Comparison of ENCODE assay signal across 10 cellular contexts in the genomic region with DNA sequence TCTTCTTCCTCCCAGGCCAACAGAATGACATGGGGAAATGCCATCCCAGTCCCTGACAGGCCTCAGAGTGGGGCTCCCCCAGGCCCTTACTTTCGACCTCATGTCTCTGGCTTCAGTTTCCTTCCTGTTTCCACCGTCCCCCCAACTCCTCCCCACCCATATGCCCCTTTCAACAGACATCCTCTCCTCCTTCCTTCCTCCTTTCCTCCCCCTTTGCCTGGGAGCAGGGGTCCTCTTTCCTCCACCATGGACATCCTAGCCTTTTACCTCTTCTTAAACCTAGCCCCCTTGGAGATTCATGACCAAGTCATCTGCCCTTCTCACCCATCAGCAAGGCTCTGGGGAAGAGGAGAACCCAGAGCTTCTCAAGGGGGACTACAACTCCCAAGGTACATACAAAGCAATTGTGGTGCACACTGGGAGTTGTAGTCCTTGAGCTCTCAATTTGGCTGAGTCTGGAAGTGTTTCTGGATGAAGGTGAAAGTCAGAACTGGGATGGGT. TPM values are rescaled to one million over a fixed set of nuclear protein-coding genes. Genes with fewer than 3 reads are reported as not detected.
DNase-seq lines count a peak whose midpoint lies in the region; ATAC-seq and TF ChIP-seq lines count a peak whose summit lies in the region.
"Had no signal": no experiment of that assay in that cellular context is flagged by ENCODE, and none has a peak within 500 bp of the region (broad histone marks: within the 10 kb centered on the region; RNA-seq: fewer than 3 reads in every experiment).

No MANE protein-coding gene starts in this region.

- no peak overlapping the region for H2BK120ac ChIP-seq in trophoblast cell (ENCODE audit: insufficient read depth, low read length, poor library complexity)

- H3K79me2 ChIP-seq in trophoblast cell (ENCODE audit: control insufficient read depth, insufficient read depth, low read length, poor library complexity) = peaks cover 18% of the 10 kb centered on the region

- H3K18ac ChIP-seq in trophoblast cell (ENCODE audit: low read length) = no peak overlapping the region

- H4K8ac ChIP-seq in trophoblast cell (ENCODE audit: low read depth, low read length) = no peak overlapping the region

- H3K4me1 ChIP-seq in trophoblast cell (ENCODE audit: control insufficient read depth in 1 of 2, insufficient read depth in 2 of 2, low read length in 2 of 2) = peaks cover 15 to 16% of the 10 kb centered on the region in 2 experiments

- H3K27ac ChIP-seq in trophoblast cell (ENCODE audit: low read depth, low read length) = no peak overlapping the region

- no peak for TF ChIP-seq CTCF in omental fat pad (IDR thresholded peaks at IDR 0.05)

- peak; percentile 71 for DNase-seq in activated effector memory CD4-positive, alpha-beta T cell treated with anti-CD3 and anti-CD28 coated beads, Interleukin-2, amount 50 U/mL, for 16 hours
- DNase-seq in activated effector memory CD4-positive, alpha-beta T cell treated with Interleukin-2 at 50 U/mL for 16 hours = no peak
- DNase-seq in effector memory CD8-positive, alpha-beta T cell = peak in 1 of 3 experiments; percentile 38
- no peak for DNase-seq in trophoblast cell
- DNase-seq in omental fat pad (ENCODE audit: low spot score) = no peak

- H3K4ac ChIP-seq in trophoblast cell (ENCODE audit: low read depth, low read length) = peak overlapping the region; percentile 53

- no peak overlapping the region for H3K14ac ChIP-seq in trophoblast cell (ENCODE audit: low read length)

- H3K9me3 ChIP-seq in trophoblast cell (ENCODE audit: insufficient read depth, low read depth, low read length) = no peaks in the 10 kb centered on the region

- H2BK12ac ChIP-seq in trophoblast cell (ENCODE audit: low read length) = no peak overlapping the region

- H3K36me3 ChIP-seq in trophoblast cell (ENCODE audit: control insufficient read depth in 1 of 2, insufficient read depth in 2 of 2, low read length in 2 of 2) = peaks cover 3 to 9% of the 10 kb centered on the region in 2 experiments

- H3K79me1 ChIP-seq in trophoblast cell (ENCODE audit: low read length) = peaks cover 20% of the 10 kb centered on the region

- H3K4me2 ChIP-seq in trophoblast cell (ENCODE audit: low read length) = no peak overlapping the region

- H3K23ac ChIP-seq in trophoblast cell (ENCODE audit: low read length) = no peak overlapping the region

- no peaks in the 10 kb centered on the region for H3K27me3 Mint-ChIP-seq in T-helper 1 cell treated with Interleukin-12 subunit alpha and Interleukin-12 subunit beta and Interleukin-4 antibody, amounts not matched to agents 30 μg/mL and 1 μg/mL, for 36 hours (ENCODE audit: low read depth)
- H3K27me3 Mint-ChIP-seq in effector memory CD8-positive, alpha-beta T cell = no peaks in the 10 kb centered on the region

- H3K4me1 Mint-ChIP-seq in T-helper 1 cell treated with Interleukin-12 subunit alpha and Interleukin-12 subunit beta and Interleukin-4 antibody, amounts not matched to agents 30 μg/mL and 1 μg/mL, for 36 hours (ENCODE audit: low read depth) = peaks cover 48% of the 10 kb centered on the region
- H3K4me1 Mint-ChIP-seq in effector memory CD8-positive, alpha-beta T cell (ENCODE audit: low read depth in 2 of 2) = peaks cover 33 to 57% of the 10 kb centered on the region in 2 donors

- H3K27me3 ChIP-seq in trophoblast cell (ENCODE audit: insufficient read depth, low read length) = no peaks in the 10 kb centered on the region

- no peaks in the 10 kb centered on the region for H3K9me3 Mint-ChIP-seq in T-helper 1 cell treated with Interleukin-12 subunit alpha and Interleukin-12 subunit beta and Interleukin-4 antibody, amounts not matched to agents 30 μg/mL and 1 μg/mL, for 36 hours
- H3K9me3 Mint-ChIP-seq in effector memory CD8-positive, alpha-beta T cell = no peaks in the 10 kb centered on the region

- no peak overlapping the region for H4K91ac ChIP-seq in trophoblast cell (ENCODE audit: low read depth, low read length)

- peak overlapping the region; percentile 96 for H3K27ac Mint-ChIP-seq in T-helper 1 cell treated with Interleukin-12 subunit alpha and Interleukin-12 subunit beta and Interleukin-4 antibody, amounts not matched to agents 30 μg/mL and 1 μg/mL, for 36 hours
- H3K27ac Mint-ChIP-seq in effector memory CD8-positive, alpha-beta T cell = peak overlapping the region; percentile 88 to 91

- peak; percentile 16 for ATAC-seq in effector memory CD8-positive, alpha-beta T cell (replicated peaks)
- no peak for ATAC-seq in HG03135 (IDR thresholded peaks at IDR 0.05; ENCODE audit: unreplicated experiment)
- ATAC-seq in omental fat pad (ENCODE audit: low FRiP score) = no peak
- no peak for ATAC-seq in GM19467 (IDR thresholded peaks at IDR 0.05; ENCODE audit: unreplicated experiment)

- no peak overlapping the region for H2AK5ac ChIP-seq in trophoblast cell (ENCODE audit: low read length)

- no peak overlapping the region for H3K9ac ChIP-seq in trophoblast cell (ENCODE audit: low read length)

- H2BK5ac ChIP-seq in trophoblast cell (ENCODE audit: low read depth, low read length, poor library complexity) = no peak overlapping the region

- no CpG with 5 or more reads among the region's 2 CpGs for WGBS in trophoblast cell (ENCODE audit: extremely low coverage, insufficient coverage, insufficient read length)

- H2AFZ ChIP-seq in trophoblast cell (ENCODE audit: insufficient read depth, low read length, poor library complexity) = no peak overlapping the region

- H4K12ac ChIP-seq in trophoblast cell (ENCODE audit: low read depth, low read length) = no peak overlapping the region

- no peak overlapping the region for H3K4me3 ChIP-seq in trophoblast cell (ENCODE audit: low read depth, low read length)

- H3K4me3 Mint-ChIP-seq in T-helper 1 cell treated with Interleukin-12 subunit alpha and Interleukin-12 subunit beta and Interleukin-4 antibody, amounts not matched to agents 30 μg/mL and 1 μg/mL, for 36 hours = peak overlapping the region; percentile 81
- H3K4me3 Mint-ChIP-seq in effector memory CD8-positive, alpha-beta T cell = peak overlapping the region; percentile 44 to 47

- H3K36me3 Mint-ChIP-seq in T-helper 1 cell treated with Interleukin-12 subunit alpha and Interleukin-12 subunit beta and Interleukin-4 antibody, amounts not matched to agents 30 μg/mL and 1 μg/mL, for 36 hours (ENCODE audit: low read depth) = peaks cover 19% of the 10 kb centered on the region
- H3K36me3 Mint-ChIP-seq in effector memory CD8-positive, alpha-beta T cell (ENCODE audit: insufficient read depth) = peaks cover 4% of the 10 kb centered on the region

RNA-seq across cellular contexts. Expression of a gene that starts 4.0 kb away (rescaled TPM):
- polyA plus RNA-seq in trophoblast cell (2013) = 39.8 and 42.9 TPM in 2 replicates
- total RNA-seq in omental fat pad = 10 to 100 TPM; 38.6 to 66.4 (median 49.2) TPM

RNA-seq across cellular contexts. Expression of a gene that starts 13.3 kb away (rescaled TPM):
- not detected in 2 replicates for polyA plus RNA-seq in trophoblast cell (2013)
- not detected for total RNA-seq in omental fat pad
- total RNA-seq: myocyte had no signal

RNA-seq across cellular contexts. Expression of a gene that starts 23.5 kb away (rescaled TPM):
- polyA plus RNA-seq in trophoblast cell (2013) = 27.3 and 32.2 TPM in 2 replicates
- 10 to 100 TPM; 26.8 to 43.8 (median 30.9) TPM for total RNA-seq in omental fat pad

RNA-seq across cellular contexts. Expression of a gene that starts 26.9 kb away (rescaled TPM):
- polyA plus RNA-seq in trophoblast cell (2013) = 0.55 and 0.56 TPM in 2 replicates
- under 1 TPM in 3 of 4 donors, not detected in 1; 0.36 to 0.79 (median 0.38) TPM for total RNA-seq in omental fat pad
- total RNA-seq: myocyte had no signal

RNA-seq across cellular contexts. Expression of a gene that starts 27.0 kb away (rescaled TPM):
- polyA plus RNA-seq in trophoblast cell (2013) = 0.22 and 0.26 TPM in 2 replicates
- not detected for total RNA-seq in omental fat pad
- total RNA-seq: myocyte; T-helper 2 cell treated with Interferon-gamma antibody and Interleukin-4, amounts not matched to agents 100 ng/mL and 5 ng/mL, for 36 hours had no signal
